In genomic region chr11:115222218-115222862, GRCh38 we compare ENCODE assay signal across 9 cellular contexts.
DNase-seq lines count a peak whose midpoint lies in the region; ATAC-seq and TF ChIP-seq lines count a peak whose summit lies in the region.
"Had no signal": no experiment of that assay in that cellular context is flagged by ENCODE, and none has a peak within 500 bp of the region (broad histone marks: within the 10 kb centered on the region; RNA-seq: fewer than 3 reads in every experiment).

No MANE protein-coding gene starts in this region.

- TF ChIP-seq POLR2A in transverse colon (IDR thresholded peaks at IDR 0.05) (no peak), tibial nerve (IDR thresholded peaks at IDR 0.05) (no peak)

- TF ChIP-seq EP300 in transverse colon (IDR thresholded peaks at IDR 0.05; ENCODE audit: low read depth) (no peak), tibial nerve (IDR thresholded peaks at IDR 0.05) (no peak)

- WGBS in transverse colon (ENCODE audit: low coverage in 1 of 2), 2 donors, result 42 to 62% methylated on average over 2 to 5 of the region's 5 CpGs
- WGBS in tibial nerve, 2 donors, result 63 to 74% methylated on average over 5 of the region's 5 CpGs

- intact Hi-C loops in transverse colon (cut with DNase I; ENCODE audit: low total_unique reads), result no loop called here

- H3K27ac ChIP-seq in transverse colon (peak overlapping the region in 2 of 4 donors; percentile 18 to 65), tibial nerve (no peak overlapping the region)
- H3K27ac ChIP-seq: parathyroid adenoma had no signal

- H3K27me3 ChIP-seq in transverse colon (no peaks in the 10 kb centered on the region), tibial nerve (no peaks in the 10 kb centered on the region)

- H3K9me3 ChIP-seq in transverse colon (no peaks in the 10 kb centered on the region), tibial nerve (no peaks in the 10 kb centered on the region)

- H3K36me3 ChIP-seq in transverse colon (no peaks in the 10 kb centered on the region), tibial nerve (no peaks in the 10 kb centered on the region)

- H3K4me3 ChIP-seq in epithelial cell of proximal tubule (ENCODE audit: low read depth, low read length), result no peak overlapping the region
- H3K4me3 ChIP-seq in transverse colon, result no peak overlapping the region
- no peak overlapping the region for H3K4me3 ChIP-seq in tibial nerve

- TF ChIP-seq CTCF in epithelial cell of proximal tubule (conservative IDR thresholded peaks at IDR 0.05; ENCODE audit: low read depth, low read length) (no peak), transverse colon (IDR thresholded peaks at IDR 0.05) (no peak), tibial nerve (IDR thresholded peaks at IDR 0.05) (no peak)

- H3K4me1 ChIP-seq in transverse colon (no peaks in the 10 kb centered on the region), tibial nerve (peaks cover 0 to 14% (median 0%) of the 10 kb centered on the region in 4 donors)
- H3K4me1 ChIP-seq: parathyroid adenoma had no signal

- in situ Hi-C loops in transverse colon (cut with MboI; ENCODE audit: low pct_ligation_motif_present in 1 of 4, low pct_unique_long_range_greater_than_20kb in 1 of 4, low sequenced_read_pairs in 3 of 4), result no loop called here

- peak; percentile 89 for ATAC-seq in GM19324 (IDR thresholded peaks at IDR 0.05; ENCODE audit: low FRiP score, unreplicated experiment)
- peak; percentile 95 for ATAC-seq in HG03139 (IDR thresholded peaks at IDR 0.05; ENCODE audit: unreplicated experiment)

- DNase-seq in Daoy (ENCODE audit: low read depth) (peak; percentile 85), NCI-H510A treated with DMSO at 0.1 percent for 48 hours (lab: John Stamatoyannopoulos, UW) (peak; percentile 86), epithelial cell of proximal tubule (ENCODE audit: low read depth) (peak; percentile 87), transverse colon (peak; percentile 15), tibial nerve (ENCODE audit: low spot score in 2 of 2) (no peak), midbrain (lab: John Stamatoyannopoulos, UW) (no peak)

Comparison
In these comparisons a context has a peak if more than half of its experiments do, and no peak if none do; other contexts are left out.
1. DNase-seq: peak in Daoy (single experiment), NCI-H510A treated with DMSO at 0.1 percent for 48 hours (single experiment), epithelial cell of proximal tubule (single experiment) and transverse colon (single experiment); none in tibial nerve (0 of 2) and midbrain (single experiment).